ENCODE assay signal across 8 cellular contexts in the genomic region with DNA sequence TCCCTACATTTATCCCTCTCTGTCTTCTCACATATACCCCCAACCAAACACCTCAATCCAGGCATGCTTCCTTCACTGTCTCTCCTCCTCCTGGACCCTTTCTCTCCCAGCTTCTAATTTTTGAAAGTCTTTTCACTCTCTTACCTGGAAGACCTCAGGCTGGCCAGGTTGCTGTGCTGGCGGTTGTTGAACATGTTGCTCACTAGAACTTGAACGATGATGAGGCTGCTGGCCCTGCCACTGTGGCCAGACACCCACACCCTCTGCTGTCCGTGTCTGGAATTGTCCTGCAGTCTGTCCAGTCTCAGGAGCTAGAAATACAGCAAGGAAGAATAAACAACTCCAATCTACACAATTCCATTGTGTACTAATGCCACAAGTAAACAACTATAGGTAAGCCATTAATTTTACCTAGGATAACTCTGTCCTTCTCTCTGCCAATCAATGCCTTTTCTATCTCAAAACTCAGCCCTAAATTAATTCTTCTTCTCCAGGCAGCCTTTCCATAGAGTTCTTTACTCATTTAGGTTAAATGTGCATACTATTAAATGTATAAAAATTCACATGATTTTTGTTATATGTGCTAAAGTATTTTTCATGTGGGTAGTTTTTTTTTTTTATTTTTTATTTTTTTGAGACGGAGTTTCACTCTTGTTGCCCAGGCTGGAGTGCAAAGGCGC. TPM values are rescaled to one million over a fixed set of nuclear protein-coding genes. Genes with fewer than 3 reads are reported as not detected.
DNase-seq lines count a peak whose midpoint lies in the region; ATAC-seq and TF ChIP-seq lines count a peak whose summit lies in the region.

No MANE protein-coding gene starts in this region.

- no peaks in the 10 kb centered on the region for H3K27me3 ChIP-seq in dorsolateral prefrontal cortex

- no peaks in the 10 kb centered on the region for H3K9me3 Mint-ChIP-seq in memory B cell

- H3K27ac Mint-ChIP-seq in memory B cell, result no peak overlapping the region

- peak overlapping the region in 7 of 59 donors; percentile 3 to 53 (median 17) for H3K27ac ChIP-seq in dorsolateral prefrontal cortex

- H3K36me3 Mint-ChIP-seq in memory B cell, result peaks cover 22% of the 10 kb centered on the region

- intact Hi-C loops in dorsolateral prefrontal cortex (cut with DNase I), result loop anchor here in 1 of 2 donors (5.0 kb wide), 1 partner anchor 251 kb away; no protein-coding TSS in a partner anchor

- no peak overlapping the region for H3K4me3 Mint-ChIP-seq in memory B cell

- H3K27me3 Mint-ChIP-seq in memory B cell, result no peaks in the 10 kb centered on the region

- peak; percentile 84 for DNase-seq in DMS53 (lab: John Stamatoyannopoulos, UW)
- peak; percentile 84 for DNase-seq in HT-29 (ENCODE audit: low spot score)
- DNase-seq in OCI-M1 (lab: John Stamatoyannopoulos, UW), result peak; percentile 70
- peak in 5 of 10 donors; percentile 12 to 55 (median 37) for DNase-seq in dorsolateral prefrontal cortex
- no peak for DNase-seq in memory B cell (ENCODE audit: low spot score in 2 of 2)
- DNase-seq in inferior parietal cortex (ENCODE audit: extremely low spot score), result no peak

- peak in 51 of 56 donors; percentile 26 to 62 (median 46) for TF ChIP-seq CTCF in dorsolateral prefrontal cortex (IDR thresholded peaks at IDR 0.05 in 54 of 56, conservative IDR thresholded peaks at IDR 0.05 in 2 of 56; ENCODE audit: low read depth in 1 of 56, partially characterized antibody in 56 of 56)

- ATAC-seq in memory B cell (ENCODE audit: low read depth), result peak; percentile 39
- ATAC-seq in HG02571 (IDR thresholded peaks at IDR 0.05; ENCODE audit: unreplicated experiment), result no peak
- ATAC-seq in HG03520 (IDR thresholded peaks at IDR 0.05; ENCODE audit: unreplicated experiment), result no peak

- no peak overlapping the region for H3K4me3 ChIP-seq in dorsolateral prefrontal cortex

- no peaks in the 10 kb centered on the region for H3K4me1 Mint-ChIP-seq in memory B cell

RNA-seq across cellular contexts. Expression of gene CTSK, which starts 5.1 kb away (rescaled TPM):
- 0.61 and 1.5 TPM in 2 replicates for total RNA-seq in HT-29 (2014; rRNA removed; shearing (Covaris generic))
- 10 to 100 TPM in 24 of 120 experiments, 1 to 10 TPM in 96; 3.8 to 16.2 (median 8.0) TPM for total RNA-seq in dorsolateral prefrontal cortex

RNA-seq across cellular contexts. Expression of gene CTSS, which starts 47.6 kb away (rescaled TPM):
- total RNA-seq in HT-29 (2014; rRNA removed; shearing (Covaris generic)), result 5.8 and 10.0 TPM in 2 replicates
- total RNA-seq in dorsolateral prefrontal cortex, result 10 to 100 TPM in 97 of 120 experiments, 1 to 10 TPM in 23; 5.5 to 53.6 (median 14.7) TPM

Comparison
In these comparisons a context has a peak if more than half of its experiments do, and no peak if none do; other contexts are left out.
1. DNase-seq: peak in DMS53 (single experiment), HT-29 (single experiment) and OCI-M1 (single experiment); none in memory B cell (0 of 2) and inferior parietal cortex (single experiment).